In genomic region chr3:127714866-127715265, GRCh38 we compare ENCODE assay signal across 16 cellular contexts. TPM values are rescaled to one million over a fixed set of nuclear protein-coding genes. Genes with fewer than 3 reads are reported as not detected.
DNase-seq lines count a peak whose midpoint lies in the region; ATAC-seq and TF ChIP-seq lines count a peak whose summit lies in the region.
"Had no signal": no experiment of that assay in that cellular context is flagged by ENCODE, and none has a peak within 500 bp of the region (broad histone marks: within the 10 kb centered on the region; RNA-seq: fewer than 3 reads in every experiment).

No MANE protein-coding gene starts in this region.

- no peaks in the 10 kb centered on the region for H3K36me3 Mint-ChIP-seq in CD4-positive, alpha-beta memory T cell
- H3K36me3 Mint-ChIP-seq: IgD-negative memory B cell had no signal

- H3K27ac ChIP-seq in RWPE2 (ENCODE audit: poor library complexity, severe bottlenecking) (no peak overlapping the region), left lung (peak overlapping the region; percentile 3 to 50), spleen (peak overlapping the region in 5 of 8 donors; percentile 76 to 90 (median 78)), mammary epithelial cell (ENCODE audit: insufficient read depth, low read depth, low read length) (no peak overlapping the region), substantia nigra (ENCODE audit: low read depth, low read length, poor library complexity, severe bottlenecking) (no peak overlapping the region)
- no peak overlapping the region for H3K27ac ChIP-seq in CD4-positive, alpha-beta memory T cell (ENCODE audit: low read depth, low read length)
- H3K27ac ChIP-seq: A549 had no signal

- H3K9me3 Mint-ChIP-seq in CD4-positive, alpha-beta memory T cell = no peaks in the 10 kb centered on the region
- H3K9me3 Mint-ChIP-seq: CD4-positive, alpha-beta T cell; IgD-negative memory B cell had no signal

- POLR2A ChIA-PET in CD4-positive, alpha-beta memory T cell (lab: Charles Lee; ENCODE audit: partially characterized antibody) = no interaction called here

- 91 to 95% (median 93%) methylated on average over 4 to 5 of the region's 5 CpGs for WGBS in spleen, 5 donors
- 92% methylated on average over 5 of the region's 5 CpGs for WGBS in mammary epithelial cell (ENCODE audit: low coverage, missing lambda C conversion rate)

- DNase-seq in activated effector memory CD4-positive, alpha-beta T cell treated with anti-CD3 and anti-CD28 coated beads, Interleukin-2, amount 50 U/mL, for 16 hours = peak; percentile 41
- DNase-seq in activated effector memory CD4-positive, alpha-beta T cell treated with Interleukin-2 at 50 U/mL for 16 hours = no peak
- DNase-seq in RWPE2 (ENCODE audit: low spot score) (peak; percentile 19), left lung (no peak), spleen (peak; percentile 33), mammary epithelial cell (no peak), substantia nigra (lab: John Stamatoyannopoulos, UW) (no peak)
- no peak for DNase-seq in CD4-positive, alpha-beta memory T cell
- DNase-seq: AML-193; CD4-positive, alpha-beta T cell; DND-41; NCI-H1048; NCI-H187 treated with DMSO at 0.1 percent for 48 hours; NCI-H510A had no signal

- no peaks in the 10 kb centered on the region for H3K9me3 ChIP-seq in RWPE2 (ENCODE audit: severe bottlenecking)
- H3K9me3 ChIP-seq in left lung = no peaks in the 10 kb centered on the region
- H3K9me3 ChIP-seq in spleen = no peaks in the 10 kb centered on the region
- no peaks in the 10 kb centered on the region for H3K9me3 ChIP-seq in mammary epithelial cell (replicated peaks; ENCODE audit: insufficient read depth, low read length)
- H3K9me3 ChIP-seq in CD4-positive, alpha-beta memory T cell (ENCODE audit: control insufficient read depth in 1 of 2, low read length in 2 of 2) = no peaks in the 10 kb centered on the region
- H3K9me3 ChIP-seq: A549 had no signal

- CTCF ChIA-PET in mammary epithelial cell (lab: Charles Lee; ENCODE audit: low non-redundant PET) = no interaction called here
- CTCF ChIA-PET in CD4-positive, alpha-beta memory T cell (lab: Charles Lee; ENCODE audit: partially characterized antibody) = no interaction called here

- no peak for TF ChIP-seq POLR2A in spleen (IDR thresholded peaks at IDR 0.05)

- no peak overlapping the region for H3K4me3 Mint-ChIP-seq in CD4-positive, alpha-beta memory T cell
- H3K4me3 Mint-ChIP-seq: CD4-positive, alpha-beta T cell; IgD-negative memory B cell had no signal

- no peaks in the 10 kb centered on the region for H3K4me1 Mint-ChIP-seq in CD4-positive, alpha-beta memory T cell
- H3K4me1 Mint-ChIP-seq: IgD-negative memory B cell had no signal

- H3K36me3 ChIP-seq in RWPE2 (ENCODE audit: low read depth) (no peaks in the 10 kb centered on the region), left lung (peaks cover 0 to 37% of the 10 kb centered on the region in 2 donors), spleen (peaks cover 0 to 24% (median 0%) of the 10 kb centered on the region in 6 donors), mammary epithelial cell (ENCODE audit: insufficient read depth, low read length) (no peaks in the 10 kb centered on the region)
- no peaks in the 10 kb centered on the region for H3K36me3 ChIP-seq in CD4-positive, alpha-beta memory T cell (ENCODE audit: insufficient read depth, low read length)

- intact Hi-C loops in left lung (cut with DNase I) (no loop called here), spleen (cut with DNase I; ENCODE audit: low total_unique reads) (no loop called here), mammary epithelial cell (cut with micrococcal nuclease) (no loop called here)
- intact Hi-C loops in CD4-positive, alpha-beta memory T cell (cut with micrococcal nuclease) = no loop called here

- H3K27ac Mint-ChIP-seq in CD4-positive, alpha-beta memory T cell = no peak overlapping the region
- H3K27ac Mint-ChIP-seq: CD4-positive, alpha-beta T cell; IgD-negative memory B cell had no signal

- no peaks in the 10 kb centered on the region for H3K79me2 ChIP-seq in mammary epithelial cell (ENCODE audit: insufficient read depth, low read length)

- H3K4me1 ChIP-seq in RWPE2 (ENCODE audit: insufficient read depth, poor library complexity, severe bottlenecking) = peaks cover 2% of the 10 kb centered on the region
- peaks cover 5 to 34% of the 10 kb centered on the region in 2 donors for H3K4me1 ChIP-seq in left lung
- peaks cover 3 to 81% (median 42%) of the 10 kb centered on the region in 6 donors for H3K4me1 ChIP-seq in spleen
- peaks cover 6% of the 10 kb centered on the region for H3K4me1 ChIP-seq in mammary epithelial cell (ENCODE audit: insufficient read depth, low read length)
- H3K4me1 ChIP-seq in CD4-positive, alpha-beta memory T cell (ENCODE audit: insufficient read depth, low read length) = no peaks in the 10 kb centered on the region

- peaks cover 2 to 13% of the 10 kb centered on the region in 2 donors for H3K27me3 Mint-ChIP-seq in CD4-positive, alpha-beta memory T cell
- H3K27me3 Mint-ChIP-seq: IgD-negative memory B cell had no signal

- no peaks in the 10 kb centered on the region for H3K27me3 ChIP-seq in RWPE2 (ENCODE audit: insufficient read depth, poor library complexity, severe bottlenecking)
- no peaks in the 10 kb centered on the region for H3K27me3 ChIP-seq in left lung
- no peaks in the 10 kb centered on the region for H3K27me3 ChIP-seq in spleen (replicated peaks in 1 of 7)
- H3K27me3 ChIP-seq in mammary epithelial cell (ENCODE audit: insufficient read depth, low read length) = no peaks in the 10 kb centered on the region
- H3K27me3 ChIP-seq in CD4-positive, alpha-beta memory T cell (ENCODE audit: insufficient read depth, low read length) = no peaks in the 10 kb centered on the region

- in situ Hi-C loops in mammary epithelial cell (cut with MboI; ENCODE audit: low sequenced_read_pairs in 2 of 2) = no loop called here

- no peak overlapping the region for H3K9ac ChIP-seq in mammary epithelial cell (ENCODE audit: insufficient read depth, low read length)

- no peak; the same call in 2 of the 3 replicates for ATAC-seq in RWPE2 (ENCODE audit: low read depth)
- ATAC-seq in left lung = no peak
- ATAC-seq: A549 had no signal

- no peak for TF ChIP-seq CTCF in RWPE2 (IDR thresholded peaks at IDR 0.05; ENCODE audit: poor library complexity, severe bottlenecking)
- no peak for TF ChIP-seq CTCF in left lung (IDR thresholded peaks at IDR 0.05)
- TF ChIP-seq CTCF in spleen (IDR thresholded peaks at IDR 0.05 in 8 of 11, conservative IDR thresholded peaks at IDR 0.05 in 3 of 11) = no peak
- TF ChIP-seq CTCF in mammary epithelial cell (conservative IDR thresholded peaks at IDR 0.05 in 1 of 2, IDR thresholded peaks at IDR 0.05 in 1 of 2; ENCODE audit: extremely low read depth in 1 of 2, insufficient read depth in 1 of 2, low read depth in 1 of 2, low read length in 2 of 2) = no peak

- dilution Hi-C loops in mammary epithelial cell (cut with HindIII; ENCODE audit: low sequenced_read_pairs) = loop anchor here (5.0 kb wide), 2 partner anchors 52 to 108 kb away; no protein-coding TSS in a partner anchor

- no TSS peak for BruUV-seq in mammary epithelial cell (replicated peaks; lab: Mats Ljungman, UMichigan)

- H2AFZ ChIP-seq in mammary epithelial cell (ENCODE audit: low read depth, low read length) = no peak overlapping the region

- no peak overlapping the region for H3K4me3 ChIP-seq in RWPE2 (ENCODE audit: severe bottlenecking)
- H3K4me3 ChIP-seq in left lung = no peak overlapping the region
- no peak overlapping the region for H3K4me3 ChIP-seq in spleen
- no peak overlapping the region for H3K4me3 ChIP-seq in mammary epithelial cell (replicated peaks in 1 of 3; ENCODE audit: insufficient read depth in 1 of 3, low read depth in 2 of 3, low read length in 3 of 3)
- no peak overlapping the region for H3K4me3 ChIP-seq in CD4-positive, alpha-beta memory T cell (ENCODE audit: low read length in 2 of 2)
- H3K4me3 ChIP-seq: A549 had no signal

- no peak overlapping the region for H3K4me2 ChIP-seq in mammary epithelial cell (ENCODE audit: insufficient read depth, low read depth, low read length)
- H3K4me2 ChIP-seq: A549 had no signal

- no peaks in the 10 kb centered on the region for H4K20me1 ChIP-seq in mammary epithelial cell (ENCODE audit: insufficient read depth, low read length)

RNA-seq across cellular contexts. Expression of gene ABTB1, which starts 42.1 kb away (rescaled TPM):
- total RNA-seq in left lung = 10 to 100 TPM; 31.6 to 56.1 TPM
- total RNA-seq in spleen = 100 to 1,000 TPM in 6 of 7 donors, 10 to 100 TPM in 1; 91.9 to 172 (median 152) TPM
- 100 to 1,000 TPM in 2 of 3 donors, 10 to 100 TPM in 1; 57.9 to 156 (median 138) TPM for polyA plus RNA-seq in spleen
- total RNA-seq in mammary epithelial cell = 10 to 100 TPM in 1 of 2 donors, 1 to 10 TPM in 1; 4.3 to 14.7 TPM
- polyA plus RNA-seq in mammary epithelial cell = 13.3 TPM
- 5.9 TPM for polyA minus RNA-seq in mammary epithelial cell
- total RNA-seq in CD4-positive, alpha-beta memory T cell = 100 to 1,000 TPM; 167 to 169 TPM
- polyA plus RNA-seq in CD4-positive, alpha-beta memory T cell = 10 to 100 TPM; 66.9 to 72.9 TPM

Comparison
In these comparisons a context has a peak if more than half of its experiments do, and no peak if none do; other contexts are left out.
1. DNase-seq: peak in activated effector memory CD4-positive, alpha-beta T cell treated with anti-CD3 and anti-CD28 coated beads, Interleukin-2, amount 50 U/mL, for 16 hours (single experiment), RWPE2 (single experiment) and spleen (single experiment); none in activated effector memory CD4-positive, alpha-beta T cell treated with Interleukin-2 at 50 U/mL for 16 hours (single experiment), left lung (0 of 2), mammary epithelial cell (single experiment), substantia nigra (0 of 49) and CD4-positive, alpha-beta memory T cell (0 of 5).
2. H3K27ac ChIP-seq: peak in left lung (2 of 2) and spleen (5 of 8); none in RWPE2 (single experiment), mammary epithelial cell (single experiment), substantia nigra (single experiment) and CD4-positive, alpha-beta memory T cell (single experiment).